ENCODE assay signal across 11 cellular contexts in the genomic region with DNA sequence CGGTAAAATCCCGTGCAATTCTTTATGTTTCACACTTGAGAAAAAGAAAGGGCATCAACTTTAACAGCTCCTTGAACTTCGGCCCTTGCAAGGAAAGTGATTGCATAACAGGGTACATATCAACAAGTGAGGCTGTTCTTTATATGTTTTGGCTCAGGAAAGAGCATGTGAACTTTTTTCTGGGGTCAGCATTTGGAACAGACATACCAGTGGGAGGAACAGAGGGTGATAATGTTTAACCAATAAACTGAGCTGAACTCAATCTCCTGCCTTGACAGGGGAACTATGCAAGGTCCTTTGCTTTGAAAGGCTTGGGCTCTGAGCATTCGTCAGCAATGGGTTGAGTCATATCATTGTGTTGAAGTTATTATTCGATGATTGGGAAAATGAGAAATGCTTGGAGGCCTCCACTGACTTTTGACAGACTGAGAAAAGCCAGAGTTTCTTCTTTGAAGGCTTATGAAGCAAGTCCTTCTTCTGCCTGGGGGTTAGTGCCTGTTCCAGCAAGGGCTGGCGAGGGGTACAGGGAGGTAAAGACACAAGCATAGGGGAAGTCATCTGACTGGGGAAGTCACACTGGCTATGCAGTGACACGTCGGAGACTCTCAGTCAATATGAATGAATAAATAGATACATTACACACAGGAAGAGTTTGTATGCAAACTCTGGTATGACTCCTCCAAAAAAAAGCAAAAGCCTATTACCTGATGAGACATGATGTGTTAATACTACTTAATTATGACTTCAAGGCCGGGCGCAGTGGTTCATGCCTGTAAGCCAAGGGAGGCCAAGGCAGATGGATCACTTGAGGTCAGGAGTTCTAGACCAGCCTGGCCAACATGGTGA. TPM values are rescaled to one million over a fixed set of nuclear protein-coding genes. Genes with fewer than 3 reads are reported as not detected.
A peak's percentile ranks its signal among the peaks of the same experiment; 100 is the strongest.
DNase-seq lines count a peak whose midpoint lies in the region; ATAC-seq and TF ChIP-seq lines count a peak whose summit lies in the region.
"Had no signal": no experiment of that assay in that cellular context is flagged by ENCODE, and none has a peak within 500 bp of the region (broad histone marks: within the 10 kb centered on the region; RNA-seq: fewer than 3 reads in every experiment).

No MANE protein-coding gene starts in this region.

- no peak overlapping the region for H3K4me3 Mint-ChIP-seq in neural crest cell
- H3K4me3 Mint-ChIP-seq: activated T-helper 17 cell treated with anti-CD3 and anti-CD28 coated beads, Interleukin-2, amount 50 U/mL, for 72 hours had no signal

- no TSS peak for BruUV-seq in PC-9 (replicated peaks; lab: Mats Ljungman, UMichigan)

- H3K27ac ChIP-seq in PC-9, result peak overlapping the region; percentile 70

- peak overlapping the region; percentile 46; the same call in 1 of the 2 replicates for H2AFZ ChIP-seq in PC-9

- CTCF ChIA-PET in PC-9 (lab: Charles Lee), result interaction anchor here (0.6 kb wide), 1 partner anchor 100 kb away, joined by 3 read pairs; no protein-coding TSS in a partner anchor

- H4K20me1 ChIP-seq in PC-9 (ENCODE audit: insufficient read depth), result no peaks in the 10 kb centered on the region

- ATAC-seq in HG03108 (IDR thresholded peaks at IDR 0.05; ENCODE audit: unreplicated experiment) (no peak), HG03025 (IDR thresholded peaks at IDR 0.05; ENCODE audit: low FRiP score, unreplicated experiment) (no peak), GM21423 (IDR thresholded peaks at IDR 0.05; ENCODE audit: unreplicated experiment) (no peak)
- ATAC-seq: activated T-helper 17 cell treated with anti-CD3 and anti-CD28 coated beads, Interleukin-2, amount 50 U/mL, for 72 hours had no signal

- H3K4me1 ChIP-seq in PC-9 (replicated peaks; ENCODE audit: insufficient read depth), result peaks cover 52% of the 10 kb centered on the region

- no peaks in the 10 kb centered on the region for H3K36me3 ChIP-seq in PC-9 (ENCODE audit: low read depth)

- H3K4me3 ChIP-seq in AG09309 (ENCODE audit: control insufficient read depth, low read depth, low read length) (no peak overlapping the region), PC-9 (no peak overlapping the region), fibroblast of the aortic adventitia (ENCODE audit: low read depth, low read length) (no peak overlapping the region)

- H3K9me2 ChIP-seq in PC-9 (ENCODE audit: insufficient read depth), result no peaks in the 10 kb centered on the region

- intact Hi-C loops in PC-9 (cut with micrococcal nuclease; ENCODE audit: unreplicated experiment), result no loop called here

- no peak for TF ChIP-seq CTCF in AG09309 (IDR thresholded peaks at IDR 0.05; ENCODE audit: control insufficient read depth, insufficient read depth, low read depth, low read length, missing control alignments)
- TF ChIP-seq CTCF in PC-9 (conservative IDR thresholded peaks at IDR 0.05), result no peak
- no peak for TF ChIP-seq CTCF in fibroblast of the aortic adventitia (IDR thresholded peaks at IDR 0.05; ENCODE audit: insufficient read depth, low read length)
- TF ChIP-seq CTCF in neural crest cell (conservative IDR thresholded peaks at IDR 0.05), result no peak
- TF ChIP-seq CTCF in GM13976 (IDR thresholded peaks at IDR 0.05; ENCODE audit: borderline replicate concordance, control extremely low read depth, extremely low read depth, insufficient read depth, missing control alignments), result no peak

- peak overlapping the region; percentile 45 for H3K27ac Mint-ChIP-seq in neural crest cell (ENCODE audit: unreplicated experiment)
- H3K27ac Mint-ChIP-seq: activated T-helper 17 cell treated with anti-CD3 and anti-CD28 coated beads, Interleukin-2, amount 50 U/mL, for 72 hours had no signal

- peaks cover 9% of the 10 kb centered on the region for H3K4me1 Mint-ChIP-seq in neural crest cell
- H3K4me1 Mint-ChIP-seq: activated T-helper 17 cell treated with anti-CD3 and anti-CD28 coated beads, Interleukin-2, amount 50 U/mL, for 72 hours had no signal

- POLR2A ChIA-PET in PC-9 (lab: Charles Lee; ENCODE audit: unreplicated experiment), result no interaction called here

- no peaks in the 10 kb centered on the region for H3K9me3 Mint-ChIP-seq in neural crest cell
- H3K9me3 Mint-ChIP-seq: activated T-helper 17 cell treated with anti-CD3 and anti-CD28 coated beads, Interleukin-2, amount 50 U/mL, for 72 hours had no signal

- H3K36me3 Mint-ChIP-seq in neural crest cell (ENCODE audit: low read depth), result no peaks in the 10 kb centered on the region

- H3K27me3 Mint-ChIP-seq in neural crest cell (ENCODE audit: low read depth), result no peaks in the 10 kb centered on the region

- no peaks in the 10 kb centered on the region for H3K9me3 ChIP-seq in PC-9 (ENCODE audit: insufficient read depth, low read depth)

- H3K79me2 ChIP-seq in PC-9 (ENCODE audit: low read depth), result no peaks in the 10 kb centered on the region

- H3K27me3 ChIP-seq in PC-9 (ENCODE audit: insufficient read depth, low read depth), result no peaks in the 10 kb centered on the region

- peaks cover 29% of the 10 kb centered on the region for H3F3A ChIP-seq in PC-9 (ENCODE audit: insufficient read depth, low read depth)

- in situ Hi-C loops in GM13976 (cut with MboI; ENCODE audit: low sequenced_read_pairs, unreplicated experiment), result no loop called here

- DNase-seq in AG09309 (ENCODE audit: low read depth) (peak; percentile 17), PC-9 (peak in 1 of 2 experiments; percentile 84), fibroblast of the aortic adventitia (ENCODE audit: low read depth) (peak; percentile 97), neural crest cell (ENCODE audit: low read depth, low spot score) (no peak), GM13976 (ENCODE audit: low spot score) (no peak)
- DNase-seq: C1 segment of cervical spinal cord; stimulated activated CD8-positive, alpha-beta memory T cell treated with anti-CD3 and anti-CD28 coated beads, Interleukin-4, amount 100 ng/mL, for 48 hours had no signal

- peak overlapping the region; percentile 53 for H3K4me2 ChIP-seq in PC-9

RNA-seq across cellular contexts. Expression of gene CYB5A, which starts 57.2 kb away (rescaled TPM):
- total RNA-seq in PC-9 (2021), result 105 and 109 TPM in 2 replicates
- 38.8 and 89.2 TPM in 2 replicates for total RNA-seq in fibroblast of the aortic adventitia (ENCODE audit: low replicate concordance)
- total RNA-seq in neural crest cell, result 38.1 and 46.5 TPM in 2 replicates

Comparison
In these comparisons a context has a peak if more than half of its experiments do, and no peak if none do; other contexts are left out.
1. DNase-seq: peak in AG09309 (single experiment) and fibroblast of the aortic adventitia (single experiment); none in neural crest cell (single experiment) and GM13976 (single experiment).